ENCODE assay signal across 32 cellular contexts in genomic region chr4:179605196-179605595, GRCh38.
DNase-seq lines count a peak whose midpoint lies in the region; ATAC-seq and TF ChIP-seq lines count a peak whose summit lies in the region.
"Had no signal": no experiment of that assay in that cellular context is flagged by ENCODE, and none has a peak within 500 bp of the region (broad histone marks: within the 10 kb centered on the region; RNA-seq: fewer than 3 reads in every experiment).

No MANE protein-coding gene starts in this region.

- H3K27me3 ChIP-seq in AG04450 (ENCODE audit: control insufficient read depth, insufficient read depth, low read length), result no peaks in the 10 kb centered on the region
- H3K27me3 ChIP-seq in brain microvascular endothelial cell (replicated peaks), result no peaks in the 10 kb centered on the region
- no peaks in the 10 kb centered on the region for H3K27me3 ChIP-seq in effector memory CD4-positive, alpha-beta T cell (replicated peaks; ENCODE audit: control insufficient read depth, insufficient read depth, low read length, poor library complexity, severe bottlenecking)
- H3K27me3 ChIP-seq in sigmoid colon, result peaks cover 0 to 5% (median 0%) of the 10 kb centered on the region in 3 donors
- H3K27me3 ChIP-seq: ascending aorta, gastrocnemius medialis, hepatocyte had no signal

- POLR2A ChIA-PET in AG04450 (lab: Yijun Ruan, JAX), result no interaction called here
- POLR2A ChIA-PET in activated CD4-positive, alpha-beta T cell treated with anti-CD3 and anti-CD28 coated beads, Interleukin-2, amount 10 ng/mL, durations not matched to agents 7 days and 5 days (lab: Charles Lee), result no interaction called here

- in situ Hi-C loops in brain microvascular endothelial cell (cut with HindIII; ENCODE audit: low pct_ligation_motif_present, low sequenced_read_pairs), result no loop called here

- intact Hi-C loops in sigmoid colon (cut with DNase I), result no loop called here

- no peaks in the 10 kb centered on the region for H3K36me3 ChIP-seq in brain microvascular endothelial cell (replicated peaks)
- H3K36me3 ChIP-seq in effector memory CD4-positive, alpha-beta T cell (ENCODE audit: control insufficient read depth, insufficient read depth, low read length), result no peaks in the 10 kb centered on the region
- H3K36me3 ChIP-seq in sigmoid colon, result no peaks in the 10 kb centered on the region
- H3K36me3 ChIP-seq: ascending aorta, gastrocnemius medialis had no signal

- DNase-seq in AG04450 (ENCODE audit: low read depth, low spot score) (peak; percentile 58), M059J (ENCODE audit: low read depth) (peak; percentile 50), brain microvascular endothelial cell (peak; percentile 33), hepatic stellate cell (ENCODE audit: low spot score) (peak; percentile 19), sigmoid colon (no peak)
- no peak for DNase-seq in activated CD4-positive, alpha-beta T cell treated with anti-CD3 and anti-CD28 coated beads, Interleukin-2, amount 10 ng/mL, durations not matched to agents 7 days and 5 days
- no peak for DNase-seq in effector memory CD4-positive, alpha-beta T cell
- DNase-seq: activated CD4-positive, alpha-beta T cell treated with anti-CD3 and anti-CD28 coated beads for 4 hours; activated CD8-positive, alpha-beta memory T cell treated with anti-CD3 and anti-CD28 coated beads for 24 hours; activated effector memory CD4-positive, alpha-beta T cell treated with anti-CD3 and anti-CD28 coated beads, Interleukin-2, amount 50 U/mL, for 16 hours; activated naive CD8-positive, alpha-beta T cell treated with anti-CD3 and anti-CD28 coated beads for 36 hours; activated T-cell treated with anti-CD3 and anti-CD28 coated beads, Interleukin-2, amount 50 U/mL, for 1 hour; CD8-positive, alpha-beta T cell; DMS153; gastrocnemius medialis; Karpas-422; left colon; NCI-H1048; NCI-H1694; psoas muscle; stimulated activated CD4-positive, alpha-beta T cell treated with anti-CD3 and anti-CD28 coated beads, Interleukin-1b, Interleukin-23, amount 100 ng/mL, for 48 hours; stimulated activated CD8-positive, alpha-beta memory T cell treated with anti-CD3 and anti-CD28 coated beads, Interleukin-4, amount 100 ng/mL, for 48 hours; stimulated activated naive CD8-positive, alpha-beta T cell treated with anti-CD3 and anti-CD28 coated beads, Interleukin-15, amount 100 ng/mL, for 72 hours had no signal

- no peak overlapping the region for H3K27ac Mint-ChIP-seq in activated CD4-positive, alpha-beta T cell treated with anti-CD3 and anti-CD28 coated beads, Interleukin-2, amount 10 ng/mL, durations not matched to agents 7 days and 5 days
- H3K27ac Mint-ChIP-seq: activated naive CD8-positive, alpha-beta T cell treated with anti-CD3 and anti-CD28 coated beads for 36 hours; CD8-positive, alpha-beta T cell; stimulated activated naive CD8-positive, alpha-beta T cell treated with anti-CD3 and anti-CD28 coated beads, Interleukin-15, amount 100 ng/mL, for 72 hours; T-helper 2 cell treated with Interferon-gamma antibody and Interleukin-4, amounts not matched to agents 5 μg/mL and 100 μg/mL, for 36 hours had no signal

- H3K4me3 ChIP-seq in AG04450 (ENCODE audit: low read depth, low read length) (no peak overlapping the region), brain microvascular endothelial cell (ENCODE audit: low read depth, low read length) (no peak overlapping the region), sigmoid colon (no peak overlapping the region)
- no peak overlapping the region for H3K4me3 ChIP-seq in effector memory CD4-positive, alpha-beta T cell (ENCODE audit: insufficient read depth, low read depth, low read length, poor library complexity, severe bottlenecking)
- H3K4me3 ChIP-seq: A549, ascending aorta, gastrocnemius medialis, hepatocyte, psoas muscle, skin epidermis had no signal

- H3K4me3 Mint-ChIP-seq in activated CD4-positive, alpha-beta T cell treated with anti-CD3 and anti-CD28 coated beads, Interleukin-2, amount 10 ng/mL, durations not matched to agents 7 days and 5 days, result no peak overlapping the region
- H3K4me3 Mint-ChIP-seq: activated naive CD8-positive, alpha-beta T cell treated with anti-CD3 and anti-CD28 coated beads for 36 hours; CD8-positive, alpha-beta T cell; stimulated activated naive CD8-positive, alpha-beta T cell treated with anti-CD3 and anti-CD28 coated beads, Interleukin-15, amount 100 ng/mL, for 72 hours; T-helper 2 cell treated with Interferon-gamma antibody and Interleukin-4, amounts not matched to agents 5 μg/mL and 100 μg/mL, for 36 hours had no signal

- H3K9me3 Mint-ChIP-seq in activated CD4-positive, alpha-beta T cell treated with anti-CD3 and anti-CD28 coated beads, Interleukin-2, amount 10 ng/mL, durations not matched to agents 7 days and 5 days, result peaks cover 6% of the 10 kb centered on the region
- H3K9me3 Mint-ChIP-seq: CD8-positive, alpha-beta T cell had no signal

- no peak for TF ChIP-seq EP300 in sigmoid colon (IDR thresholded peaks at IDR 0.05)

- no peak for TF ChIP-seq CTCF in AG04450 (IDR thresholded peaks at IDR 0.05; ENCODE audit: low read depth, low read length)
- no peak for TF ChIP-seq CTCF in brain microvascular endothelial cell (IDR thresholded peaks at IDR 0.05; ENCODE audit: low read depth, low read length, missing control alignments)
- TF ChIP-seq CTCF in sigmoid colon (IDR thresholded peaks at IDR 0.05), result no peak

- H3K27ac ChIP-seq in AG04450 (ENCODE audit: low read depth, low read length) (no peak overlapping the region), brain microvascular endothelial cell (peak overlapping the region; percentile 23), sigmoid colon (no peak overlapping the region)
- no peak overlapping the region for H3K27ac ChIP-seq in effector memory CD4-positive, alpha-beta T cell (ENCODE audit: insufficient read depth, low read length, poor library complexity, severe bottlenecking)
- H3K27ac ChIP-seq: A549, ascending aorta, gastrocnemius medialis, hepatocyte, psoas muscle, skin epidermis, VCaP had no signal

- H3K27me3 Mint-ChIP-seq in activated CD4-positive, alpha-beta T cell treated with anti-CD3 and anti-CD28 coated beads, Interleukin-2, amount 10 ng/mL, durations not matched to agents 7 days and 5 days, result no peaks in the 10 kb centered on the region
- H3K27me3 Mint-ChIP-seq: activated naive CD8-positive, alpha-beta T cell treated with anti-CD3 and anti-CD28 coated beads for 36 hours; stimulated activated naive CD8-positive, alpha-beta T cell treated with anti-CD3 and anti-CD28 coated beads, Interleukin-15, amount 100 ng/mL, for 72 hours had no signal

- H3K36me3 Mint-ChIP-seq in activated CD4-positive, alpha-beta T cell treated with anti-CD3 and anti-CD28 coated beads, Interleukin-2, amount 10 ng/mL, durations not matched to agents 7 days and 5 days (ENCODE audit: low read depth), result no peaks in the 10 kb centered on the region
- H3K36me3 Mint-ChIP-seq: activated naive CD8-positive, alpha-beta T cell treated with anti-CD3 and anti-CD28 coated beads for 36 hours; CD8-positive, alpha-beta T cell had no signal

- 86 to 90% methylated on average over 5 of the region's 5 CpGs for WGBS in sigmoid colon, 2 donors

- H3K4me1 ChIP-seq in effector memory CD4-positive, alpha-beta T cell (ENCODE audit: control insufficient read depth, insufficient read depth, low read length, poor library complexity, severe bottlenecking), result no peaks in the 10 kb centered on the region
- no peaks in the 10 kb centered on the region for H3K4me1 ChIP-seq in sigmoid colon
- H3K4me1 ChIP-seq: A549, ascending aorta, gastrocnemius medialis, psoas muscle had no signal

- H3K9me3 ChIP-seq in AG04450 (ENCODE audit: control insufficient read depth, insufficient read depth, low read length), result no peaks in the 10 kb centered on the region
- H3K9me3 ChIP-seq in effector memory CD4-positive, alpha-beta T cell (ENCODE audit: control insufficient read depth, low read length), result no peaks in the 10 kb centered on the region
- H3K9me3 ChIP-seq in sigmoid colon, result peaks cover 0 to 3% (median 0%) of the 10 kb centered on the region in 4 donors
- H3K9me3 ChIP-seq: A549, ascending aorta, gastrocnemius medialis, psoas muscle had no signal

- no peak for ATAC-seq in GM18870 (IDR thresholded peaks at IDR 0.05; ENCODE audit: unreplicated experiment)
- ATAC-seq: A549; CD8-positive, alpha-beta T cell; gastrocnemius medialis; HCT116; left colon; psoas muscle; Right ventricle myocardium inferior; stimulated activated naive CD8-positive, alpha-beta T cell treated with anti-CD3 and anti-CD28 coated beads, Interleukin-15, amount 100 ng/mL, for 72 hours had no signal

- H3K4me1 Mint-ChIP-seq in activated CD4-positive, alpha-beta T cell treated with anti-CD3 and anti-CD28 coated beads, Interleukin-2, amount 10 ng/mL, durations not matched to agents 7 days and 5 days, result no peaks in the 10 kb centered on the region
- H3K4me1 Mint-ChIP-seq: activated naive CD8-positive, alpha-beta T cell treated with anti-CD3 and anti-CD28 coated beads for 36 hours; stimulated activated naive CD8-positive, alpha-beta T cell treated with anti-CD3 and anti-CD28 coated beads, Interleukin-15, amount 100 ng/mL, for 72 hours had no signal

- CTCF ChIA-PET in AG04450 (lab: Charles Lee), result interaction anchor here (0.6 to 1.4 kb wide), 2 partner anchors 13 to 23 kb away, joined by 3 read pairs; no protein-coding TSS in a partner anchor
- CTCF ChIA-PET in activated CD4-positive, alpha-beta T cell treated with anti-CD3 and anti-CD28 coated beads, Interleukin-2, amount 10 ng/mL, durations not matched to agents 7 days and 5 days (lab: Charles Lee), result no interaction called here

- TF ChIP-seq POLR2A in sigmoid colon (IDR thresholded peaks at IDR 0.05), result no peak

Comparison
In these comparisons a context has a peak if more than half of its experiments do, and no peak if none do; other contexts are left out.
1. DNase-seq: peak in AG04450 (single experiment), M059J (single experiment), brain microvascular endothelial cell (single experiment) and hepatic stellate cell (single experiment); none in activated CD4-positive, alpha-beta T cell treated with anti-CD3 and anti-CD28 coated beads, Interleukin-2, amount 10 ng/mL, durations not matched to agents 7 days and 5 days (single experiment), effector memory CD4-positive, alpha-beta T cell (0 of 3) and sigmoid colon (single experiment).